ENCODE assay signal across 33 cellular contexts in the genomic region with DNA sequence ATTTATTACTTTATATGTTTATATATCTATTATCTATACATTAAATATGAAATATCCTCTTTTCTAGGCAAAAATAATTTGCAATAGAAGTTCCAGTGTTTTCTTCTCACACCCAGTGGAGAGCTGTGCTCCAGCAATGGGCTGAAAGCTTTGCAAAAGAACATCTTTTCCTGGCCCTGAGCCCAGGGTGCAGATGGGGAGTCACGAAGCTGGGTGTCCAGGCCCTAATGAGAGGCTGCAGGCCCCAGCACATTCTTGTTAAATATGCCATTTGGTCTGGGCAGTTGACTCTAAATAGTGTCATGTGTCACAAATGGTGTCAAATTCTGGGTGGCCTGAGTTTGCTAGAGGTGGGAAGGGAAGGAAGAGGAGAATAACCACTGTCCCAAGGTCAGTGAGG. TPM values are rescaled to one million over a fixed set of nuclear protein-coding genes. Genes with fewer than 3 reads are reported as not detected.
"Had no signal": no experiment of that assay in that cellular context is flagged by ENCODE, and none has a peak within 500 bp of the region (broad histone marks: within the 10 kb centered on the region; RNA-seq: fewer than 3 reads in every experiment).

No MANE protein-coding gene starts in this region.

- H3K36me3 ChIP-seq: adrenal gland, cardiac muscle cell, left lung, lower lobe of right lung, neutrophil, right lobe of liver, WERI-Rb-1 had no signal

- DNase-seq: activated CD4-positive, alpha-beta T cell treated with anti-CD3 and anti-CD28 coated beads for 48 hours; activated CD4-positive, alpha-beta T cell treated with anti-CD3 and anti-CD28 coated beads, Interleukin-2, amount 50 U/mL, for 48 hours; activated CD8-positive, alpha-beta memory T cell treated with anti-CD3 and anti-CD28 coated beads for 24 hours; activated effector memory CD4-positive, alpha-beta T cell treated with anti-CD3 and anti-CD28 coated beads, Interleukin-2, amount 50 U/mL, for 16 hours; activated naive CD4-positive, alpha-beta T cell treated with anti-CD3 and anti-CD28 coated beads for 36 hours; activated naive CD8-positive, alpha-beta T cell treated with anti-CD3 and anti-CD28 coated beads for 36 hours; adrenal gland; aorta; hippocampal formation; immature natural killer cell; left lung; lower lobe of right lung; mesenchymal stem cell; mucosa of descending colon; right lobe of liver; stimulated activated CD4-positive, alpha-beta T cell treated with anti-CD3 and anti-CD28 coated beads, Interleukin-2, amount 100 ng/mL, for 48 hours; stimulated activated naive CD8-positive, alpha-beta T cell treated with anti-CD3 and anti-CD28 coated beads, Interleukin-15, Interleukin-2, amounts not matched to agents 100 U/mL and 50 U/mL, for 24 hours; T-helper 17 cell; T1000; testis; trophoblast cell; WERI-Rb-1 had no signal

- H3K9me3 ChIP-seq: adrenal gland, left lung, lower lobe of right lung, mucosa of descending colon, neutrophil, right lobe of liver, testis had no signal

- H3K27ac ChIP-seq: adrenal gland, cardiac muscle cell, left lung, lower lobe of right lung, neutrophil, right lobe of liver, testis, WERI-Rb-1 had no signal

- FAIRE-seq: endothelial cell of umbilical vein, urothelium cell line had no signal

- H3K27me3 ChIP-seq: testis had no signal

- ATAC-seq: activated CD4-positive, CD25-positive, alpha-beta regulatory T cell treated with anti-CD3 and anti-CD28 coated beads, Interleukin-2, amount 50 U/mL, for 24 hours; left lung; lower lobe of right lung; mucosa of descending colon; right lobe of liver; stimulated activated naive CD8-positive, alpha-beta T cell treated with anti-CD3 and anti-CD28 coated beads, Interleukin-15, Interleukin-2, amounts not matched to agents 100 U/mL and 50 U/mL, for 24 hours; T-helper 17 cell had no signal

- H3K4me3 ChIP-seq: adrenal gland, cardiac muscle cell, left lung, lower lobe of right lung, mucosa of descending colon, right lobe of liver, testis had no signal

RNA-seq across cellular contexts. Expression of gene NTRK3, which starts 5.7 kb away (rescaled TPM):
- total RNA-seq: activated naive CD8-positive, alpha-beta T cell treated with anti-CD3 and anti-CD28 coated beads for 36 hours; chondrocyte; endothelial cell of umbilical vein; fibroblast of lung; fibroblast of villous mesenchyme; kidney epithelial cell; osteocyte; progenitor cell of endocrine pancreas; T-helper 17 cell had no signal
- polyA plus RNA-seq: endothelial cell of umbilical vein, immature natural killer cell had no signal
